In the genomic region with DNA sequence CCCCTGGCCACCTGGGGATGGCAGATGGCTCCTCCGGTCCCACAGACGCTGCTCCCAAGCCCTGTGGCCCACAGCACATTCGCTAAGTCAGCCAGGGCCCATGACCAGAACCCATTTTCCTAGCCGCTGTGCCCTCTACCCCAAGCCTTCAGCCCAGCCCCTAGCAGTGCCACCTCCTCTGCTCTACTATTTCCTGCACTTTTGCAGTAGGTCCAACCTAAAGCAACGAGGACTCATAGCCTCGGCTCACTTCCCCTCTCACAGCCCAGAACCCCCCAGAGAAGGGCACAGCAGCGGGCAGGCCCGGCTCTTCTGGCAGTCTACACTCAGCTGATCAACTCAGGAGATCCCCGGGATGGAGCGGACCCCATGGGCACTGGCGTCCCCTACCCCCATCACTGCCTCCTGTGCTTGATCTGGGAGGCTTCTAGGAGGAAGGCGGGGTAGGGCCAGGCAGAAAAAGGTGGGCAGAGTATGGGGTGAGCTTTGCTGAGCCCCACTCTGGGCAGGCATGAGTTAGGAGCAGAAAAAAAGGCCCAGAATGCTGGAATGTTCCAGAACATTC, we compare ENCODE assay signal across 22 cellular contexts.
DNase-seq lines count a peak whose midpoint lies in the region; TF ChIP-seq lines count a peak whose summit lies in the region.
"Had no signal": no experiment of that assay in that cellular context is flagged by ENCODE, and none has a peak within 500 bp of the region (broad histone marks: within the 10 kb centered on the region; RNA-seq: fewer than 3 reads in every experiment).

No MANE protein-coding gene starts in this region.

- H3K27ac ChIP-seq in spleen: no peak overlapping the region
- H3K27ac ChIP-seq: KMS-11, RWPE1, SJCRH30 had no signal

- H3K9me3 ChIP-seq in spleen: no peaks in the 10 kb centered on the region
- H3K9me3 ChIP-seq: SJCRH30 had no signal

- peaks cover 0 to 27% (median 0%) of the 10 kb centered on the region in 7 donors for H3K27me3 ChIP-seq in spleen (replicated peaks in 1 of 7)
- H3K27me3 ChIP-seq: SJCRH30 had no signal

- no peak overlapping the region for H3K4me3 Mint-ChIP-seq in chondrocyte (ENCODE audit: unreplicated experiment)
- H3K4me3 Mint-ChIP-seq: CD8-positive, alpha-beta T cell; T-cell had no signal

- DNase-seq in NCI-H2171 treated with DMSO at 0.1 percent for 48 hours (lab: John Stamatoyannopoulos, UW) (peak; percentile 1), NCI-H2171 (lab: John Stamatoyannopoulos, UW) (no peak), G401 (ENCODE audit: low spot score) (peak; percentile 12), chondrocyte (ENCODE audit: low spot score) (peak; percentile 79), spleen (peak; percentile 48), retina (no peak), kidney glomerular epithelial cell (lab: John Stamatoyannopoulos, UW) (no peak)
- no peak for DNase-seq in activated CD4-positive, CD25-positive, alpha-beta regulatory T cell (lab: John Stamatoyannopoulos, UW)
- DNase-seq: 8988T; C1 segment of cervical spinal cord; CD8-positive, alpha-beta T cell; GDM1; HCEC 1CT; NCI-H1105; NCI-H146; NCI-H2029 treated with DMSO at 0.1 percent for 48 hours; NCI-H446; NCI-H69; T-cell had no signal

- no peaks in the 10 kb centered on the region for H3K4me1 Mint-ChIP-seq in chondrocyte (ENCODE audit: low read depth)

- peaks cover 0 to 5% (median 0%) of the 10 kb centered on the region in 6 donors for H3K36me3 ChIP-seq in spleen
- H3K36me3 ChIP-seq: SJCRH30 had no signal

- no peaks in the 10 kb centered on the region for H3K27me3 Mint-ChIP-seq in chondrocyte (ENCODE audit: low read depth)

- H3K4me3 ChIP-seq in spleen: no peak overlapping the region
- H3K4me3 ChIP-seq: SJCRH30 had no signal

- intact Hi-C loops in spleen (cut with DNase I; ENCODE audit: low total_unique reads): no loop called here

- in situ Hi-C loops in G401 (cut with HindIII; ENCODE audit: low sequenced_read_pairs): no loop called here

- H3K36me3 Mint-ChIP-seq in chondrocyte (ENCODE audit: low read depth): peaks cover 2% of the 10 kb centered on the region
- H3K36me3 Mint-ChIP-seq: CD8-positive, alpha-beta T cell; T-cell had no signal

- TF ChIP-seq CTCF in chondrocyte (IDR thresholded peaks at IDR 0.05) (no peak), spleen (IDR thresholded peaks at IDR 0.05 in 8 of 11, conservative IDR thresholded peaks at IDR 0.05 in 3 of 11) (no peak)

- H3K9me3 Mint-ChIP-seq in chondrocyte (ENCODE audit: low read depth): no peaks in the 10 kb centered on the region
- H3K9me3 Mint-ChIP-seq: CD8-positive, alpha-beta T cell; T-cell had no signal

- no peak overlapping the region for H3K27ac Mint-ChIP-seq in chondrocyte (ENCODE audit: unreplicated experiment)
- H3K27ac Mint-ChIP-seq: CD8-positive, alpha-beta T cell; T-cell had no signal

- peaks cover 4 to 20% (median 14%) of the 10 kb centered on the region in 6 donors for H3K4me1 ChIP-seq in spleen
- H3K4me1 ChIP-seq: SJCRH30 had no signal

- no peak for TF ChIP-seq POLR2A in spleen (IDR thresholded peaks at IDR 0.05)

- WGBS in spleen, 5 donors: 84 to 89% (median 88%) methylated on average over 12 of the region's 12 CpGs

Comparison
In these comparisons a context has a peak if more than half of its experiments do, and no peak if none do; other contexts are left out.
1. DNase-seq: peak in NCI-H2171 treated with DMSO at 0.1 percent for 48 hours (single experiment), G401 (single experiment), chondrocyte (single experiment) and spleen (single experiment); none in NCI-H2171 (single experiment), retina (single experiment), kidney glomerular epithelial cell (single experiment) and activated CD4-positive, CD25-positive, alpha-beta regulatory T cell (0 of 4).